ENCODE assay signal across 28 cellular contexts in genomic region chrX:35291013-35291412, GRCh38.
"Had no signal": no experiment of that assay in that cellular context is flagged by ENCODE, and none has a peak within 500 bp of the region (broad histone marks: within the 10 kb centered on the region; RNA-seq: fewer than 3 reads in every experiment).

No MANE protein-coding gene starts in this region.

- H3K9ac ChIP-seq: neural progenitor cell, parathyroid adenoma had no signal

- H3K27ac ChIP-seq: neural progenitor cell, ovary, parathyroid adenoma, psoas muscle, skin epidermis, spleen, suprapubic skin, testis, tibial artery, transverse colon, upper lobe of right lung, uterus had no signal

- ATAC-seq: natural killer cell; psoas muscle; right cardiac atrium; sciatic nerve; stimulated activated memory B cell treated with anti-CD40 and anti-IgM and Interleukin-4, amounts not matched to agents 10 μg/mL and 1 μg/mL and 100 μg/mL, for 72 hours; stimulated activated naive CD8-positive, alpha-beta T cell treated with anti-CD3 and anti-CD28 coated beads, Interleukin-15, amount 100 ng/mL, for 72 hours; stimulated activated naive CD8-positive, alpha-beta T cell treated with anti-CD3 and anti-CD28 coated beads, Interleukin-15, Interleukin-2, amounts not matched to agents 100 U/mL and 50 U/mL, for 24 hours; upper lobe of right lung had no signal

- H3K4me3 ChIP-seq: neural progenitor cell, ovary, psoas muscle, skin epidermis, smooth muscle cell, spleen, suprapubic skin, testis, tibial artery, transverse colon, upper lobe of right lung, uterus had no signal

- H2AFZ ChIP-seq: neural progenitor cell, parathyroid adenoma had no signal

- H3K36me3 ChIP-seq: neural progenitor cell, ovary, spleen, suprapubic skin, tibial artery, transverse colon, upper lobe of right lung, uterus had no signal

- H3K79me2 ChIP-seq: parathyroid adenoma had no signal

- H3K4me1 ChIP-seq: neural progenitor cell, parathyroid adenoma, psoas muscle, spleen, suprapubic skin, testis, tibial artery, transverse colon, upper lobe of right lung, uterus had no signal

- H3K4me2 ChIP-seq: neural progenitor cell, smooth muscle cell had no signal

- H3K27me3 ChIP-seq: neural progenitor cell, ovary, spleen, suprapubic skin, testis, tibial artery, transverse colon, upper lobe of right lung, uterus had no signal

- DNase-seq: natural killer cell; occipital lobe; ovary; posterior cingulate gyrus; psoas muscle; right cardiac atrium; spleen; stimulated activated CD4-positive, alpha-beta T cell treated with anti-CD3 and anti-CD28 coated beads, Interleukin-12 subunit alpha, Interleukin-12 subunit beta, amount 100 ng/mL, for 4 hours; stimulated activated CD4-positive, alpha-beta T cell treated with anti-CD3 and anti-CD28 coated beads, Interleukin-1b, Interleukin-23, amount 100 ng/mL, for 48 hours; stimulated activated CD4-positive, alpha-beta T cell treated with anti-CD3 and anti-CD28 coated beads, Interleukin-4, amount 100 ng/mL, for 1 hour; stimulated activated CD4-positive, alpha-beta T cell treated with anti-CD3 and anti-CD28 coated beads, Interleukin-4, amount 100 ng/mL, for 4 hours; stimulated activated CD8-positive, alpha-beta memory T cell treated with anti-CD3 and anti-CD28 coated beads, Interleukin-4, amount 100 ng/mL, for 48 hours; stimulated activated naive CD4-positive, alpha-beta T cell; stimulated activated naive CD8-positive, alpha-beta T cell treated with anti-CD3 and anti-CD28 coated beads, Interleukin-15, amount 100 ng/mL, for 72 hours; stimulated activated naive CD8-positive, alpha-beta T cell treated with anti-CD3 and anti-CD28 coated beads, Interleukin-15, Interleukin-2, amounts not matched to agents 100 U/mL and 50 U/mL, for 24 hours; substantia nigra; testis; tibial artery; transverse colon; upper lobe of right lung; uterus had no signal

- H3K9me3 ChIP-seq: ovary, psoas muscle, suprapubic skin, testis, tibial artery, transverse colon, upper lobe of right lung, uterus had no signal
